Comparison of ENCODE assay signal across 23 cellular contexts in genomic region chr5:172644711-172645110, GRCh38. TPM values are rescaled to one million over a fixed set of nuclear protein-coding genes. Genes with fewer than 3 reads are reported as not detected.
A peak's percentile ranks its signal among the peaks of the same experiment; 100 is the strongest.
DNase-seq lines count a peak whose midpoint lies in the region; ATAC-seq, FAIRE-seq and TF ChIP-seq lines count a peak whose summit lies in the region.
"Had no signal": no experiment of that assay in that cellular context is flagged by ENCODE, and none has a peak within 500 bp of the region (broad histone marks: within the 10 kb centered on the region; RNA-seq: fewer than 3 reads in every experiment).

No MANE protein-coding gene starts in this region.

- peaks cover 60% of the 10 kb centered on the region for H3K36me3 ChIP-seq in BLaER1
- no peaks in the 10 kb centered on the region for H3K36me3 ChIP-seq in mesendoderm (ENCODE audit: control insufficient read depth, insufficient read depth, low read length)
- H3K36me3 ChIP-seq in small intestine (ENCODE audit: control insufficient read depth in 2 of 2, insufficient read depth in 2 of 2, low read length in 2 of 2): no peaks in the 10 kb centered on the region
- no peaks in the 10 kb centered on the region for H3K36me3 ChIP-seq in BE2C

- peak overlapping the region; percentile 92 for H3K27ac ChIP-seq in BLaER1
- H3K27ac ChIP-seq in mesendoderm (ENCODE audit: low read depth, low read length): no peak overlapping the region
- H3K27ac ChIP-seq in small intestine (ENCODE audit: low read depth in 1 of 2, low read length in 1 of 2): peak overlapping the region; percentile 28 to 39
- H3K27ac ChIP-seq in dorsolateral prefrontal cortex: peak overlapping the region in 14 of 59 donors; percentile 0 to 94 (median 62)
- H3K27ac ChIP-seq: A549, body of pancreas, SK-N-MC had no signal

- peak; percentile 48 for DNase-seq in mesendoderm
- no peak for DNase-seq in small intestine
- no peak for DNase-seq in BE2C
- no peak for DNase-seq in NCI-H1105 treated with DMSO at 0.1 percent for 48 hours (lab: John Stamatoyannopoulos, UW)
- DNase-seq in dorsolateral prefrontal cortex: no peak
- DNase-seq: activated gamma-delta T cell; activated naive CD8-positive, alpha-beta T cell treated with anti-CD3 and anti-CD28 coated beads, Interleukin-2, amount 50 U/mL, for 24 hours; activated T-cell treated with anti-CD3 and anti-CD28 coated beads, Interleukin-2, amount 50 U/mL, for 1 hour; body of pancreas; C1 segment of cervical spinal cord; DND-41; islet precursor cell; KG1; NCI-H524; T-helper 17 cell had no signal

- H2BK15ac ChIP-seq in mesendoderm (replicated peaks; ENCODE audit: low read depth): no peak overlapping the region

- peak overlapping the region; percentile 89 for H3K9ac ChIP-seq in BLaER1
- H3K9ac ChIP-seq in mesendoderm (ENCODE audit: low read length): no peak overlapping the region

- H3K4me1 ChIP-seq in BLaER1 (peaks cover 77% of the 10 kb centered on the region), mesendoderm (ENCODE audit: control insufficient read depth, low read depth, low read length) (peaks cover 4% of the 10 kb centered on the region), small intestine (ENCODE audit: control insufficient read depth in 2 of 2, insufficient read depth in 1 of 2, low read depth in 1 of 2, low read length in 1 of 2) (peaks cover 5 to 20% of the 10 kb centered on the region in 2 donors), BE2C (no peaks in the 10 kb centered on the region)

- no peak overlapping the region for H4K5ac ChIP-seq in mesendoderm (ENCODE audit: low read length)

- H3K4ac ChIP-seq in mesendoderm (ENCODE audit: low read depth, low read length): no peak overlapping the region

- H3K4me3 Mint-ChIP-seq in brain: peak overlapping the region in 3 of 5 experiments; percentile 18 to 42 (median 24)
- H3K4me3 Mint-ChIP-seq: activated naive CD8-positive, alpha-beta T cell treated with anti-CD3 and anti-CD28 coated beads, Interleukin-2, amount 50 U/mL, for 24 hours; stimulated activated naive CD8-positive, alpha-beta T cell treated with anti-CD3 and anti-CD28 coated beads, Interleukin-15, Interleukin-2, amounts not matched to agents 100 ng/mL and 50 ng/mL, for 24 hours; T-helper 17 cell had no signal

- FAIRE-seq in small intestine (lab: Jason Lieb, UNC): no peak
- FAIRE-seq: A549, colon had no signal

- no peak overlapping the region for H2BK5ac ChIP-seq in mesendoderm (ENCODE audit: low read length)

- H3K27me3 ChIP-seq in BLaER1: no peaks in the 10 kb centered on the region
- peaks cover 2% of the 10 kb centered on the region for H3K27me3 ChIP-seq in mesendoderm (ENCODE audit: insufficient read depth, low read length, poor library complexity)
- no peaks in the 10 kb centered on the region for H3K27me3 ChIP-seq in small intestine (ENCODE audit: control insufficient read depth in 2 of 2, insufficient read depth in 2 of 2, low read length in 2 of 2)
- no peaks in the 10 kb centered on the region for H3K27me3 ChIP-seq in BE2C
- H3K27me3 ChIP-seq in dorsolateral prefrontal cortex: peaks cover 0 to 5% (median 0%) of the 10 kb centered on the region in 45 donors
- H3K27me3 ChIP-seq: body of pancreas had no signal

- no peak overlapping the region for H2BK120ac ChIP-seq in mesendoderm (ENCODE audit: low read depth, low read length)

- intact Hi-C loops in dorsolateral prefrontal cortex (cut with DNase I): loop anchor here (5.0 to 10.0 kb wide), 3 partner anchors 50 to 167 kb away; no protein-coding TSS in a partner anchor

- no peak overlapping the region for H3K56ac ChIP-seq in mesendoderm (ENCODE audit: low read length)

- TF ChIP-seq CTCF in brain (conservative IDR thresholded peaks at IDR 0.05): no peak
- no peak for TF ChIP-seq CTCF in BE2C (IDR thresholded peaks at IDR 0.05; ENCODE audit: low read depth, low read length)
- no peak for TF ChIP-seq CTCF in dorsolateral prefrontal cortex (IDR thresholded peaks at IDR 0.05 in 54 of 56, conservative IDR thresholded peaks at IDR 0.05 in 2 of 56; ENCODE audit: low read depth in 1 of 56, partially characterized antibody in 56 of 56)

- H3K9me3 ChIP-seq in BLaER1: no peaks in the 10 kb centered on the region
- H3K9me3 ChIP-seq in small intestine (ENCODE audit: control insufficient read depth, low read depth): no peaks in the 10 kb centered on the region
- no peaks in the 10 kb centered on the region for H3K9me3 ChIP-seq in BE2C
- H3K9me3 ChIP-seq: A549, body of pancreas had no signal

- peaks cover 53% of the 10 kb centered on the region for H3K4me1 Mint-ChIP-seq in brain
- H3K4me1 Mint-ChIP-seq: activated naive CD8-positive, alpha-beta T cell treated with anti-CD3 and anti-CD28 coated beads, Interleukin-2, amount 50 U/mL, for 24 hours had no signal

- H3K36me3 Mint-ChIP-seq in brain: peaks cover 10% of the 10 kb centered on the region
- H3K36me3 Mint-ChIP-seq: type B pancreatic cell had no signal

- H3K23ac ChIP-seq in mesendoderm (ENCODE audit: low read length): no peak overlapping the region

- H4K20me1 ChIP-seq in BLaER1: peaks cover 54% of the 10 kb centered on the region

- H3K18ac ChIP-seq in mesendoderm (ENCODE audit: low read length): no peak overlapping the region

- H3K27ac Mint-ChIP-seq in brain: peak overlapping the region in 2 of 5 experiments; percentile 21 to 95
- H3K27ac Mint-ChIP-seq: activated naive CD8-positive, alpha-beta T cell treated with anti-CD3 and anti-CD28 coated beads, Interleukin-2, amount 50 U/mL, for 24 hours; stimulated activated naive CD8-positive, alpha-beta T cell treated with anti-CD3 and anti-CD28 coated beads, Interleukin-15, Interleukin-2, amounts not matched to agents 100 ng/mL and 50 ng/mL, for 24 hours; T-helper 17 cell; type B pancreatic cell had no signal

- peaks cover 10% of the 10 kb centered on the region for H3K27me3 Mint-ChIP-seq in brain

- ATAC-seq in esophagus mucosa: no peak
- ATAC-seq: A549; activated naive CD8-positive, alpha-beta T cell treated with anti-CD3 and anti-CD28 coated beads, Interleukin-2, amount 50 U/mL, for 24 hours; body of pancreas; T-helper 17 cell had no signal

- peaks cover 0 to 6% (median 0%) of the 10 kb centered on the region in 5 experiments for H3K9me3 Mint-ChIP-seq in brain
- H3K9me3 Mint-ChIP-seq: activated naive CD8-positive, alpha-beta T cell treated with anti-CD3 and anti-CD28 coated beads, Interleukin-2, amount 50 U/mL, for 24 hours; stimulated activated naive CD8-positive, alpha-beta T cell treated with anti-CD3 and anti-CD28 coated beads, Interleukin-15, Interleukin-2, amounts not matched to agents 100 ng/mL and 50 ng/mL, for 24 hours; type B pancreatic cell had no signal

- H3K4me3 ChIP-seq in BLaER1 (peak overlapping the region; percentile 85), mesendoderm (ENCODE audit: low read length) (no peak overlapping the region), small intestine (ENCODE audit: low read depth in 1 of 2, low read length in 2 of 2) (no peak overlapping the region), BE2C (ENCODE audit: low read depth, low read length) (no peak overlapping the region), dorsolateral prefrontal cortex (no peak overlapping the region)
- H3K4me3 ChIP-seq: A549, body of pancreas, SK-N-MC had no signal

- no CpG with 5 or more reads among the region's 8 CpGs for WGBS in mesendoderm (ENCODE audit: extremely low coverage, insufficient coverage, low lambda C conversion rate)
- WGBS in small intestine, 3 donors: 69 to 76% (median 76%) methylated on average over 8 of the region's 8 CpGs

- H2AK5ac ChIP-seq in mesendoderm (ENCODE audit: low read length): no peak overlapping the region

- peak overlapping the region; percentile 96 for H3K4me2 ChIP-seq in BLaER1
- no peak overlapping the region for H3K4me2 ChIP-seq in mesendoderm (ENCODE audit: low read length)
- H3K4me2 ChIP-seq: A549 had no signal

- no peak overlapping the region for H4K8ac ChIP-seq in mesendoderm (ENCODE audit: low read depth, low read length)

- H3K79me2 ChIP-seq in mesendoderm (ENCODE audit: control insufficient read depth, insufficient read depth, low read length): no peaks in the 10 kb centered on the region

- H3K79me1 ChIP-seq in mesendoderm (ENCODE audit: low read length): peaks cover 2% of the 10 kb centered on the region

RNA-seq across cellular contexts. Expression of gene NEURL1B, which starts 3.6 kb away (rescaled TPM):
- polyA plus RNA-seq in brain (ENCODE audit: insufficient read depth, low read depth, low replicate concordance) (40.1 TPM), small intestine (10 to 100 TPM in 1 of 3 donors, 1 to 10 TPM in 2; 2.7 to 17.8 (median 4.1) TPM)
- polyA plus RNA-seq in mesendoderm (2013, experiment 1 of 2): 4.4 TPM
- 4.5 TPM for polyA plus RNA-seq in mesendoderm (2013, experiment 2 of 2)
- total RNA-seq in esophagus mucosa (12.7 TPM), dorsolateral prefrontal cortex (10 to 100 TPM in 115 of 120 experiments, 1 to 10 TPM in 5; 8.3 to 21.9 (median 13.9) TPM)
- polyA plus RNA-seq in BE2C (2012; ENCODE audit: insufficient read depth, insufficient read length, low read depth): 2.4 TPM
